Comparison of ENCODE assay signal across 10 cellular contexts in the genomic region with DNA sequence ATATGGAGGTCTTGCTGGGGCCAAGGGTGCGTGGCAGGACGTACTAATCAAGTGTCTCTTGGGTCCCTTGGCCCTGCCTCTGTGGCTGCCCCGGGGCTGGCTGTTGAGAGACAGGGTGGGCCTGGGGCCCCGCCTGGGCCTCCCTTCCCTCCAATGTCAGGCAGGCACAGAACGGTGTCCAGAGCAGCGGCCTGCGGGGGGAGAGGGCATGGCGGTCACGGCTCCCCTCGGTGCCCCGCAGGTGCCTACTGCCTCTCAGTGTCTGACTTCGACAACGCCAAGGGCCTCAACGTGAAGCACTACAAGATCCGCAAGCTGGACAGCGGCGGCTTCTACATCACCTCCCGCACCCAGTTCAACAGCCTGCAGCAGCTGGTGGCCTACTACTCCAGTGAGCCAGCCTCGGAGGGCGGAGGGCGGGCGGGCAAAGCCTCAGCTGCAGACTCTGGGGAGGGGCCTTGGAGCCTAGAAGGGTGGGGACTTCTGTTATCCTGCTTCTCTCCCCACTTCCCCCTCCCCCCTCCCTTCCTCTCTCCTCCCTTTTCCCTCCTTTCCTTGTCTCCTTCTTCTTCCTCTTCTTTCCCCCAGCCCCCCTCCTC. TPM values are rescaled to one million over a fixed set of nuclear protein-coding genes. Genes with fewer than 3 reads are reported as not detected.
A peak's percentile ranks its signal among the peaks of the same experiment; 100 is the strongest.
DNase-seq lines count a peak whose midpoint lies in the region; ATAC-seq, FAIRE-seq and TF ChIP-seq lines count a peak whose summit lies in the region.
"Had no signal": no experiment of that assay in that cellular context is flagged by ENCODE, and none has a peak within 500 bp of the region (broad histone marks: within the 10 kb centered on the region; RNA-seq: fewer than 3 reads in every experiment).

No MANE protein-coding gene starts in this region.

- peaks cover 8% of the 10 kb centered on the region for H3K36me3 ChIP-seq in cardiac muscle cell

- no peak for TF ChIP-seq CTCF in cardiac muscle cell (IDR thresholded peaks at IDR 0.05; ENCODE audit: low read depth, low read length)

- ATAC-seq in GM18909 (IDR thresholded peaks at IDR 0.05; ENCODE audit: poor library complexity, unreplicated experiment), result no peak

- no peaks in the 10 kb centered on the region for H3K9me3 ChIP-seq in cardiac muscle cell (ENCODE audit: low read depth)

- H3K27me3 ChIP-seq in cardiac muscle cell, result no peaks in the 10 kb centered on the region

- H3K4me3 ChIP-seq in cardiac muscle cell, result no peak overlapping the region

- peak overlapping the region; percentile 77 for H3K27ac ChIP-seq in cardiac muscle cell

- DNase-seq in NCI-H2029 (lab: John Stamatoyannopoulos, UW), result peak; percentile 21
- no peak for DNase-seq in NCI-H2029 treated with DMSO at 0.1 percent for 48 hours (lab: John Stamatoyannopoulos, UW)
- peak; percentile 95 to 97 for DNase-seq in NCI-H526 (lab: John Stamatoyannopoulos, UW)
- DNase-seq in cardiac muscle cell (ENCODE audit: low read depth in 1 of 2, low spot score in 1 of 2), result peak in 1 of 2 donors; percentile 80
- peak; percentile 88 for DNase-seq in retina
- no peak for DNase-seq in HTR-8/SVneo (ENCODE audit: insufficient read length, low spot score)
- no peak for DNase-seq in SIG-M5 (lab: John Stamatoyannopoulos, UW)
- DNase-seq: activated CD4-positive, CD25-positive, alpha-beta regulatory T cell treated with anti-CD3 and anti-CD28 coated beads, Interleukin-2, amount 50 U/mL, for 72 hours; effector memory CD4-positive, alpha-beta T cell had no signal

- H3K4me1 ChIP-seq in cardiac muscle cell (ENCODE audit: low read depth), result peaks cover 18% of the 10 kb centered on the region

- FAIRE-seq in HTR-8/SVneo (lab: Jason Lieb, UNC), result no peak

RNA-seq across cellular contexts. Expression of gene SRC, which starts 50.1 kb away (rescaled TPM):
- total RNA-seq in cardiac muscle cell, result 26.5 and 34.3 TPM in 2 replicates
- polyA plus RNA-seq in cardiac muscle cell, result 26.2 and 34.7 TPM in 2 replicates

Comparison
In these comparisons a context has a peak if more than half of its experiments do, and no peak if none do; other contexts are left out.
1. DNase-seq: peak in NCI-H2029 (single experiment), NCI-H526 (2 of 2) and retina (single experiment); none in NCI-H2029 treated with DMSO at 0.1 percent for 48 hours (single experiment), HTR-8/SVneo (single experiment) and SIG-M5 (single experiment).